8 cellular contexts compared by ENCODE assay signal in the genomic region with DNA sequence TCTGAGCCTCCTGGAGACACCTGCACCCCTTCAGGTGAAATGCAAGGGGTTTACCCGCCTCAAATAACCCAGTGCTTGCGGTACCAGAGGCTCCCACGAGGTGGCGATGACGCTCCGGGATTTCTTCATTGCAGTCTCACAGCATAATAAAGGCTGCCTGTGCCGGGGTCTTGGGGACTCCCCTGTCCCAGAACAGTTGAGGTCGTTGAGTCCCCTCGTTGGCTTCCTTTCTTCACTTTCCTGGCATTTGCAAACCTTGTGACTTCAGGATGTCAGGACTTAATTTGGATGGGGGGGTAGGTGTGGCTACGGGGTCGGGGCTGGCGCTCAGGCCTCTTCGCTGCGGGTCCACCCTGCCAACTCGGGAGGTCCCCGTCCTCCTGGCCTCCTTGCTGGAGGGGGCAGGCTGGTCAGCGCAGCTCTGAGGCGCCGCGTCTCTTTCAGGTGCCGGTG. TPM values are rescaled to one million over a fixed set of nuclear protein-coding genes. Genes with fewer than 3 reads are reported as not detected.
DNase-seq lines count a peak whose midpoint lies in the region; ATAC-seq and TF ChIP-seq lines count a peak whose summit lies in the region.

No MANE protein-coding gene starts in this region.

- no peaks in the 10 kb centered on the region for H3K4me1 Mint-ChIP-seq in HFFc6 (ENCODE audit: low read depth)

- no peaks in the 10 kb centered on the region for H3K27me3 ChIP-seq in thoracic aorta (replicated peaks; ENCODE audit: insufficient read depth)

- no peak overlapping the region for H3K27ac Mint-ChIP-seq in HFFc6

- TF ChIP-seq CTCF in HFFc6 (IDR thresholded peaks at IDR 0.05), result peak; percentile 94
- peak; percentile 96 for TF ChIP-seq CTCF in fibroblast of the aortic adventitia (IDR thresholded peaks at IDR 0.05; ENCODE audit: insufficient read depth, low read length)
- peak; percentile 93 for TF ChIP-seq CTCF in thoracic aorta (IDR thresholded peaks at IDR 0.05)

- H3K9me3 ChIP-seq in thoracic aorta, result no peaks in the 10 kb centered on the region

- DNase-seq in C1 segment of cervical spinal cord (lab: John Stamatoyannopoulos, UW), result peak in 10 of 14 donors; percentile 10 to 67 (median 33)
- DNase-seq in HFFc6, result peak; percentile 19
- peak; percentile 43 for DNase-seq in RPMI7951 (ENCODE audit: low read depth)
- DNase-seq in activated T-helper 1 cell treated with anti-CD3 and anti-CD28 coated beads, Interleukin-2, amount 50 U/mL, for 16 hours (ENCODE audit: low read depth in 1 of 2, low spot score in 1 of 2), result peak; percentile 66 to 79
- DNase-seq in fibroblast of the aortic adventitia (ENCODE audit: low read depth), result peak; percentile 61
- DNase-seq in nucleus accumbens (lab: John Stamatoyannopoulos, UW), result peak in 46 of 56 donors; percentile 9 to 83 (median 40)
- DNase-seq in thoracic aorta (ENCODE audit: low spot score), result peak; percentile 21
- DNase-seq in NCI-H226, result no peak

- H3K4me1 ChIP-seq in thoracic aorta (ENCODE audit: control insufficient read depth in 1 of 2, low read depth in 2 of 2), result peaks cover 3 to 24% of the 10 kb centered on the region in 2 donors

- no peak overlapping the region for H3K4me3 Mint-ChIP-seq in HFFc6

- H3K4me3 ChIP-seq in fibroblast of the aortic adventitia (ENCODE audit: low read depth, low read length), result no peak overlapping the region
- H3K4me3 ChIP-seq in thoracic aorta, result no peak overlapping the region

- H3K36me3 Mint-ChIP-seq in HFFc6 (ENCODE audit: low read depth), result no peaks in the 10 kb centered on the region

- no peaks in the 10 kb centered on the region for H3K9me3 Mint-ChIP-seq in HFFc6

- peaks cover 13% of the 10 kb centered on the region for H3K27me3 Mint-ChIP-seq in HFFc6 (ENCODE audit: insufficient read depth)

- no peak overlapping the region for H3K27ac ChIP-seq in thoracic aorta

- ATAC-seq in thoracic aorta (ENCODE audit: insufficient number of reproducible peaks, low FRiP score, low read depth), result no peak

- H3K36me3 ChIP-seq in thoracic aorta, result no peaks in the 10 kb centered on the region

RNA-seq across cellular contexts. Expression of a gene that starts 1.3 kb away (rescaled TPM):
- not detected for total RNA-seq in HFFc6 (2021; fragmentation: NEBNext Ultra II Directional; extraction: Animal tissue kit (Norgen Biotek cat#: 25700))
- not detected in 2 replicates for total RNA-seq in RPMI7951 (2014; rRNA removed; shearing (Covaris generic))
- total RNA-seq in fibroblast of the aortic adventitia (ENCODE audit: low replicate concordance) (not detected in 2 replicates), thoracic aorta (under 1 TPM in 1 of 2 donors, not detected in 1; 0.54 TPM)

RNA-seq across cellular contexts. Expression of a gene that starts 12.4 kb away (rescaled TPM):
- total RNA-seq in HFFc6 (2021; fragmentation: NEBNext Ultra II Directional; extraction: Animal tissue kit (Norgen Biotek cat#: 25700)), result under 1 TPM in 2 of 6 experiments, not detected in 4; 0.16 to 0.24 TPM
- not detected in 2 replicates for total RNA-seq in RPMI7951 (2014; rRNA removed; shearing (Covaris generic))
- total RNA-seq in fibroblast of the aortic adventitia (ENCODE audit: low replicate concordance), result 0.27 TPM in 1 of 2 replicates, not detected in the other
- total RNA-seq in thoracic aorta, result under 1 TPM in 1 of 2 donors, not detected in 1; 0.28 TPM

RNA-seq across cellular contexts. Expression of a gene that starts 37.6 kb away (rescaled TPM):
- total RNA-seq in HFFc6 (2021; fragmentation: NEBNext Ultra II Directional; extraction: Animal tissue kit (Norgen Biotek cat#: 25700)), result 10 to 100 TPM; 20.5 to 35.6 (median 22.8) TPM
- 1.5 and 1.9 TPM in 2 replicates for total RNA-seq in RPMI7951 (2014; rRNA removed; shearing (Covaris generic))
- total RNA-seq in fibroblast of the aortic adventitia (ENCODE audit: low replicate concordance), result 0.74 and 3.5 TPM in 2 replicates
- 10 to 100 TPM; 25.5 to 35.1 TPM for total RNA-seq in thoracic aorta

RNA-seq across cellular contexts. Expression of a gene that starts 43.3 kb away (rescaled TPM):
- 100 to 1,000 TPM; 532 to 617 (median 582) TPM for total RNA-seq in HFFc6 (2021; fragmentation: NEBNext Ultra II Directional; extraction: Animal tissue kit (Norgen Biotek cat#: 25700))
- 302 and 305 TPM in 2 replicates for total RNA-seq in RPMI7951 (2014; rRNA removed; shearing (Covaris generic))
- 195 and 203 TPM in 2 replicates for total RNA-seq in fibroblast of the aortic adventitia (ENCODE audit: low replicate concordance)
- total RNA-seq in thoracic aorta, result 100 to 1,000 TPM; 183 to 337 TPM
